Comparison of ENCODE assay signal across 8 cellular contexts in the genomic region with DNA sequence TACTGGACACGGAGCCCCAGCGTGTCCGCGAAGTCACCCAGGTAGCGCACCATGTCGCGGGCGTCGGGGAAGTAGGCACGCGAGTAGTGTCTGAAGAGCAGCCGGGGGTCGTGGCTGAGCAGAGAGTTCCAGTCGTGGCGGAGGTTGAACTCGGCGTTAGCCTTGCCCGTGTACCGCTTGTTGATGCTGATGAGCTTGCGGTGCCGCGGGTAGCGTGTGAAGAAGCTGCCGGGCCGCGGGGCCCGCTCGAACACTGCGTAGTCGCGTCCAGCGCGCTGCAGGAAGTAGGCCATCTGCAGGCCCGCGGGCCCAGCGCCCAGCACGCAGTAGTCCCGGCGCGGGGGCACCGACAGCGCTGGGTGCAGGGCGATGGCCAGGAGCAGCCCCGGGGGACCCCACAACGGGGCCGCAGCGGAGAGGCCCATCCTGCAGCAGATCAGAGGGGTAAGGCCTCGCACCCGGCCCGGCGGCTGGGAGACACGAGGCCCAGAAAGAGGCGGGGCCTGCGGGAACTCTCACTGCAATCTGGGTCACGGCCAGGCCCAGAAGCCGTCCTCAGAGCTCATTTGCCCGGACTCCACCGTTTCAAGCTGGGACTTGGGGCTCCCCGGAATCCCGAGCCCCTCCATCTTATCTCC. TPM values are rescaled to one million over a fixed set of nuclear protein-coding genes. Genes with fewer than 3 reads are reported as not detected.
DNase-seq lines count a peak whose midpoint lies in the region; ATAC-seq and TF ChIP-seq lines count a peak whose summit lies in the region.

No MANE protein-coding gene starts in this region.

- H3F3A ChIP-seq in GM23338 (replicated peaks; ENCODE audit: low read depth) = peaks cover 9% of the 10 kb centered on the region; the same call in 1 of the 2 replicates

- H3K27ac ChIP-seq in GM23338 (ENCODE audit: low read depth) (no peak overlapping the region), WERI-Rb-1 (peak overlapping the region; percentile 90), sigmoid colon (peak overlapping the region; percentile 82 to 86 (median 82))

- H3K4me1 Mint-ChIP-seq in GM23338 = peaks cover 5% of the 10 kb centered on the region

- H3K36me3 ChIP-seq in GM23338 (ENCODE audit: insufficient read depth) (peaks cover 10% of the 10 kb centered on the region), WERI-Rb-1 (peaks cover 58% of the 10 kb centered on the region), sigmoid colon (peaks cover 0 to 8% (median 5%) of the 10 kb centered on the region in 4 donors)

- H3K27ac Mint-ChIP-seq in GM23338 = no peak overlapping the region

- peaks cover 14% of the 10 kb centered on the region; the same call in 2 of the 3 replicates for H3K9me3 Mint-ChIP-seq in GM23338

- H3K27me3 ChIP-seq in GM23338 (ENCODE audit: insufficient read depth) (peaks cover 7% of the 10 kb centered on the region), WERI-Rb-1 (ENCODE audit: insufficient read depth, low read depth, severe bottlenecking) (no peaks in the 10 kb centered on the region), sigmoid colon (no peaks in the 10 kb centered on the region)

- in situ Hi-C loops in GM13976 (cut with MboI; ENCODE audit: low sequenced_read_pairs, unreplicated experiment) = no loop called here

- H3K79me2 ChIP-seq in GM23338 (replicated peaks; ENCODE audit: insufficient read depth) = peaks cover 4% of the 10 kb centered on the region

- H3K4me3 ChIP-seq in GM23338 = peak overlapping the region; percentile 55
- H3K4me3 ChIP-seq in WERI-Rb-1 (ENCODE audit: low read depth, low read length) = peak overlapping the region; percentile 58
- H3K4me3 ChIP-seq in sigmoid colon = peak overlapping the region; percentile 36 to 61 (median 55)

- no peak for TF ChIP-seq POLR2A in sigmoid colon (IDR thresholded peaks at IDR 0.05)

- H3K9me3 ChIP-seq in WERI-Rb-1 (ENCODE audit: severe bottlenecking) (no peaks in the 10 kb centered on the region), sigmoid colon (no peaks in the 10 kb centered on the region)

- H2AFZ ChIP-seq in GM23338 = peak overlapping the region; percentile 91; the same call in 1 of the 2 replicates

- intact Hi-C loops in left cardiac atrium (cut with DNase I) (no loop called here), sigmoid colon (cut with DNase I) (no loop called here)

- H4K20me1 ChIP-seq in GM23338 (replicated peaks; ENCODE audit: insufficient read depth) = no peaks in the 10 kb centered on the region; the same call in none of the 2 replicates

- H3K4me2 ChIP-seq in GM23338 = peak overlapping the region; percentile 75

- no peak for ATAC-seq in GM23338
- ATAC-seq in left cardiac atrium = peak; percentile 1
- no peak for ATAC-seq in HG02623 (IDR thresholded peaks at IDR 0.05; ENCODE audit: unreplicated experiment)

- H3K36me3 Mint-ChIP-seq in GM23338 (ENCODE audit: low read depth) = peaks cover 46% of the 10 kb centered on the region

- peaks cover 18% of the 10 kb centered on the region for H3K27me3 Mint-ChIP-seq in GM23338 (ENCODE audit: insufficient read depth, low read depth, poor library complexity)

- DNase-seq in GM23338 (ENCODE audit: low spot score) (no peak), WERI-Rb-1 (no peak), left cardiac atrium (peak; percentile 29), sigmoid colon (no peak), GM13976 (ENCODE audit: low spot score) (no peak), NCI-H226 (no peak)
- DNase-seq in stimulated activated naive CD4-positive, alpha-beta T cell (lab: John Stamatoyannopoulos, UW) = no peak

- WGBS in sigmoid colon, 2 donors = 94 to 96% methylated on average over 60 of the region's 60 CpGs

- H3K4me1 ChIP-seq in GM23338 (ENCODE audit: insufficient read depth) = no peaks in the 10 kb centered on the region
- H3K4me1 ChIP-seq in sigmoid colon = peaks cover 0 to 25% (median 18%) of the 10 kb centered on the region in 4 donors

- H3K9me2 ChIP-seq in GM23338 (ENCODE audit: insufficient read depth) = no peaks in the 10 kb centered on the region

- peak overlapping the region; percentile 69 for H3K4me3 Mint-ChIP-seq in GM23338

- no peak for TF ChIP-seq CTCF in GM23338 (conservative IDR thresholded peaks at IDR 0.05; ENCODE audit: low read depth in 2 of 2)
- TF ChIP-seq CTCF in WERI-Rb-1 (IDR thresholded peaks at IDR 0.05; ENCODE audit: low read depth, low read length) = no peak
- TF ChIP-seq CTCF in sigmoid colon (IDR thresholded peaks at IDR 0.05) = no peak
- no peak for TF ChIP-seq CTCF in GM13976 (IDR thresholded peaks at IDR 0.05; ENCODE audit: borderline replicate concordance, control extremely low read depth, extremely low read depth, insufficient read depth, missing control alignments)

- no peak for TF ChIP-seq EP300 in sigmoid colon (IDR thresholded peaks at IDR 0.05)

TF ChIP-seq in GM23338, 12 proteins besides CTCF, POLR2A, EP300 and RAD21 (continues in another document):
- no peak for TF ChIP-seq STAT1 (IDR thresholded peaks at IDR 0.05; ENCODE audit: unreplicated experiment)
- TF ChIP-seq, protein P1, sequence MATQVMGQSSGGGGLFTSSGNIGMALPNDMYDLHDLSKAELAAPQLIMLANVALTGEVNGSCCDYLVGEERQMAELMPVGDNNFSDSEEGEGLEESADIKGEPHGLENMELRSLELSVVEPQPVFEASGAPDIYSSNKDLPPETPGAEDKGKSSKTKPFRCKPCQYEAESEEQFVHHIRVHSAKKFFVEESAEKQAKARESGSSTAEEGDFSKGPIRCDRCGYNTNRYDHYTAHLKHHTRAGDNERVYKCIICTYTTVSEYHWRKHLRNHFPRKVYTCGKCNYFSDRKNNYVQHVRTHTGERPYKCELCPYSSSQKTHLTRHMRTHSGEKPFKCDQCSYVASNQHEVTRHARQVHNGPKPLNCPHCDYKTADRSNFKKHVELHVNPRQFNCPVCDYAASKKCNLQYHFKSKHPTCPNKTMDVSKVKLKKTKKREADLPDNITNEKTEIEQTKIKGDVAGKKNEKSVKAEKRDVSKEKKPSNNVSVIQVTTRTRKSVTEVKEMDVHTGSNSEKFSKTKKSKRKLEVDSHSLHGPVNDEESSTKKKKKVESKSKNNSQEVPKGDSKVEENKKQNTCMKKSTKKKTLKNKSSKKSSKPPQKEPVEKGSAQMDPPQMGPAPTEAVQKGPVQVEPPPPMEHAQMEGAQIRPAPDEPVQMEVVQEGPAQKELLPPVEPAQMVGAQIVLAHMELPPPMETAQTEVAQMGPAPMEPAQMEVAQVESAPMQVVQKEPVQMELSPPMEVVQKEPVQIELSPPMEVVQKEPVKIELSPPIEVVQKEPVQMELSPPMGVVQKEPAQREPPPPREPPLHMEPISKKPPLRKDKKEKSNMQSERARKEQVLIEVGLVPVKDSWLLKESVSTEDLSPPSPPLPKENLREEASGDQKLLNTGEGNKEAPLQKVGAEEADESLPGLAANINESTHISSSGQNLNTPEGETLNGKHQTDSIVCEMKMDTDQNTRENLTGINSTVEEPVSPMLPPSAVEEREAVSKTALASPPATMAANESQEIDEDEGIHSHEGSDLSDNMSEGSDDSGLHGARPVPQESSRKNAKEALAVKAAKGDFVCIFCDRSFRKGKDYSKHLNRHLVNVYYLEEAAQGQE (IDR thresholded peaks at IDR 0.05; ENCODE audit: unreplicated experiment) = no peak

RNA-seq across cellular contexts. Expression of a gene that starts 0.7 kb away (rescaled TPM):
- total RNA-seq in GM23338 (2014; rRNA removed; shearing (Covaris generic)) = 38.3 and 47.5 TPM in 2 replicates
- polyA plus RNA-seq in GM23338 (2016; fragmentation: Nextera tagmentation; extraction: Ambion mirVana) (11.5 and 12.7 TPM in 2 replicates), sigmoid colon (1 to 10 TPM in 1 of 3 donors, under 1 TPM in 2; under 0.01 to 5.4 (median 0.69) TPM)
- total RNA-seq in left cardiac atrium (1 to 10 TPM; 5.1 to 8.5 TPM), sigmoid colon (1 to 10 TPM; 4.2 to 4.8 (median 4.7) TPM)

RNA-seq across cellular contexts. Expression of a gene that starts 22.8 kb away (rescaled TPM):
- 360 and 381 TPM in 2 replicates for total RNA-seq in GM23338 (2014; rRNA removed; shearing (Covaris generic))
- polyA plus RNA-seq in GM23338 (2016; fragmentation: Nextera tagmentation; extraction: Ambion mirVana) (148 and 149 TPM in 2 replicates), sigmoid colon (100 to 1,000 TPM; 130 to 221 (median 197) TPM)
- total RNA-seq in left cardiac atrium (10 to 100 TPM; 74.8 to 96.3 TPM), sigmoid colon (100 to 1,000 TPM; 260 to 376 (median 290) TPM)

RNA-seq across cellular contexts. Expression of a gene that starts 24.7 kb away (rescaled TPM):
- 21.6 and 23.0 TPM in 2 replicates for total RNA-seq in GM23338 (2014; rRNA removed; shearing (Covaris generic))
- 50.3 and 55.6 TPM in 2 replicates for polyA plus RNA-seq in GM23338 (2016; fragmentation: Nextera tagmentation; extraction: Ambion mirVana)
- total RNA-seq in left cardiac atrium = 10 to 100 TPM; 91.5 to 96.8 TPM
- total RNA-seq in sigmoid colon = 10 to 100 TPM; 43.2 to 72.2 (median 61.9) TPM
- polyA plus RNA-seq in sigmoid colon = 100 to 1,000 TPM; 145 to 181 (median 171) TPM

Comparison
In these comparisons a context has a peak if more than half of its experiments do, and no peak if none do; other contexts are left out.
1. ATAC-seq: peak in left cardiac atrium (2 of 2); none in GM23338 (single experiment) and HG02623 (single experiment).
2. Peak in every context shown above with its lines, with median percentiles within 50 percentile points of each other: H3K4me3 ChIP-seq.